In the genomic region with DNA sequence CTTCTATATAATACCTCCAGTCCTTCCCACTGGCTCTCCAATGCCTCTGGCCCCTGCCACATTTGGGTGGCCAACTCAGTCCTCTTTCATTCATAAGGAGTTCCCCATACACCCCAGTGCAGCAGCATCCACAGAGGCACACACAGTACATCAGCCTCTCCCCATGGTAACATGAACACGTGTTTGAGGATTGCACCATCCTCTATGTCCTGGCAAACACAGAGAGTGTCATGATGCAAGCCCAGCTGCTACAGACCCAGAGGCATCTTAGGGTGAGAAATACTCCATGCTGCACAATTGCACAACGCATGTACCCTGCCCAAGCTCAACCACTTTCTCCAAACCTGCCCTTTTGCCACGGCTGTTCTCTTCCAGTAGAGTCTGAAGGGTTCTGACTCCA, we compare ENCODE assay signal across 1 cellular context.
TF ChIP-seq lines count a peak whose summit lies in the region.

No MANE protein-coding gene starts in this region.

TF ChIP-seq in K562, 482 proteins besides CTCF, POLR2A, EP300 and RAD21 (continued from another document):
- TF ChIP-seq ATF3 (IDR thresholded peaks at IDR 0.05): peak; percentile 37; the same call in 1 of the 2 replicates
- no peak for TF ChIP-seq ATF3 (CRISPR knock-in tag; conservative IDR thresholded peaks at IDR 0.05)
- TF ChIP-seq, protein P1, sequence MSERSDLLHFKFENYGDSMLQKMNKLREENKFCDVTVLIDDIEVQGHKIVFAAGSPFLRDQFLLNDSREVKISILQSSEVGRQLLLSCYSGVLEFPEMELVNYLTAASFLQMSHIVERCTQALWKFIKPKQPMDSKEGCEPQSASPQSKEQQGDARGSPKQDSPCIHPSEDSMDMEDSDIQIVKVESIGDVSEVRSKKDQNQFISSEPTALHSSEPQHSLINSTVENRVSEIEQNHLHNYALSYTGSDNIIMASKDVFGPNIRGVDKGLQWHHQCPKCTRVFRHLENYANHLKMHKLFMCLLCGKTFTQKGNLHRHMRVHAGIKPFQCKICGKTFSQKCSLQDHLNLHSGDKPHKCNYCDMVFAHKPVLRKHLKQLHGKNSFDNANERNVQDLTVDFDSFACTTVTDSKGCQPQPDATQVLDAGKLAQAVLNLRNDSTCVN (CRISPR knock-in tag; IDR thresholded peaks at IDR 0.05): no peak
- no peak for TF ChIP-seq SREBF1 (IDR thresholded peaks at IDR 0.05; ENCODE audit: borderline replicate concordance, low read depth, low read length)
- TF ChIP-seq ELK3 (CRISPR knock-in tag; IDR thresholded peaks at IDR 0.05): no peak
- TF ChIP-seq L3MBTL2 (IDR thresholded peaks at IDR 0.05): no peak
- TF ChIP-seq NCOA2 (IDR thresholded peaks at IDR 0.05; ENCODE audit: partially characterized antibody in 2 of 2): no peak
- TF ChIP-seq CEBPG (CRISPR knock-in tag; IDR thresholded peaks at IDR 0.05): no peak
- peak; percentile 68 to 69 for TF ChIP-seq CEBPG (tag; conservative IDR thresholded peaks at IDR 0.05 in 1 of 2, IDR thresholded peaks at IDR 0.05 in 1 of 2)
- no peak for TF ChIP-seq TAL1 (IDR thresholded peaks at IDR 0.05)
- peak; percentile 72 for TF ChIP-seq CEBPB (tag; IDR thresholded peaks at IDR 0.05)
